9 cellular contexts compared by ENCODE assay signal in the genomic region with DNA sequence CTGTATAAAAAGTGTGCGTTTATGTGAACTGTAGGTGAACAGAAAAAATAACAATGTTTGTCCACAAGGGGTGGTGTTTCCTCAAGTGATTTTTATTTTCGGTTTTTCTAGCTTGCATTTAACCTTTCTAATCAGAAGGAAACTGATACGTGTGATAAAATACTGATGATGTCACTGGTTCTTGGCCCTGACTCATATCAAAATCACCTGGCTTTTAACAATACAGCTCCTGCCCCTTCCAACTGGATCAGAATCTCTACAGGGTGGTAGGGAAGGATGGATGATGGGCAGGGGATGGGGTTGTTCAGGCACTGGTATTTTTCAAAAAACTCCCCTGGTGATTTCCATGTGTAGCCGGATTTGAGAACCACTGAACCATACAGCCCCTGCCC. TPM values are rescaled to one million over a fixed set of nuclear protein-coding genes. Genes with fewer than 3 reads are reported as not detected.
A peak's percentile ranks its signal among the peaks of the same experiment; 100 is the strongest.
DNase-seq lines count a peak whose midpoint lies in the region; ATAC-seq and TF ChIP-seq lines count a peak whose summit lies in the region.
"Had no signal": no experiment of that assay in that cellular context is flagged by ENCODE, and none has a peak within 500 bp of the region (broad histone marks: within the 10 kb centered on the region; RNA-seq: fewer than 3 reads in every experiment).

No MANE protein-coding gene starts in this region.

- H3K27me3 ChIP-seq in heart right ventricle, result no peaks in the 10 kb centered on the region
- no peaks in the 10 kb centered on the region for H3K27me3 ChIP-seq in tibial artery

- no peaks in the 10 kb centered on the region for H3K36me3 ChIP-seq in heart right ventricle
- no peaks in the 10 kb centered on the region for H3K36me3 ChIP-seq in tibial artery

- H3K4me1 ChIP-seq in heart right ventricle, result peaks cover 0 to 20% (median 4%) of the 10 kb centered on the region in 9 donors
- peaks cover 0 to 5% (median 0%) of the 10 kb centered on the region in 4 donors for H3K4me1 ChIP-seq in tibial artery

- TF ChIP-seq CTCF in heart right ventricle (IDR thresholded peaks at IDR 0.05) (peak; percentile 25 to 68 (median 54)), tibial artery (IDR thresholded peaks at IDR 0.05) (peak; percentile 32 to 49)

- H3K4me3 ChIP-seq in heart right ventricle (no peak overlapping the region), tibial artery (no peak overlapping the region)

- 14 to 26% methylated on average over 4 of the region's 4 CpGs for WGBS in heart right ventricle, 2 donors

- H3K9me3 ChIP-seq in heart right ventricle (peaks cover 0 to 10% (median 0%) of the 10 kb centered on the region in 11 donors), tibial artery (no peaks in the 10 kb centered on the region)

- DNase-seq in Right ventricle myocardium superior (no peak), Right ventricle myocardium inferior (ENCODE audit: missing footprints) (no peak), SK-MEL-5 (ENCODE audit: low read depth, low spot score) (peak; percentile 26), heart right ventricle (no peak), tibial artery (no peak), NCI-H1436 (lab: John Stamatoyannopoulos, UW) (no peak), retina (no peak)

- peak; percentile 42 for ATAC-seq in Right ventricle myocardium superior (ENCODE audit: poor library complexity)
- ATAC-seq in Right ventricle myocardium inferior, result no peak
- peak; percentile 50 for ATAC-seq in HG02970 (IDR thresholded peaks at IDR 0.05; ENCODE audit: low FRiP score, unreplicated experiment)
- ATAC-seq in heart right ventricle, result peak; percentile 16 to 57 (median 34)

- intact Hi-C loops in Right ventricle myocardium superior (cut with DNase I) (no loop called here), Right ventricle myocardium inferior (cut with DNase I) (no loop called here), heart right ventricle (cut with DNase I) (loop anchor here in 8 of 10 donors (1.0 to 10.0 kb wide), 5 partner anchors 48 to 92 kb away; no protein-coding TSS in a partner anchor), tibial artery (cut with DNase I; ENCODE audit: low total_unique reads) (no loop called here)

- H3K27ac ChIP-seq in heart right ventricle (no peak overlapping the region), tibial artery (no peak overlapping the region)

- in situ Hi-C loops in SK-MEL-5 (cut with HindIII; ENCODE audit: low pct_unique_long_range_greater_than_20kb, low sequenced_read_pairs), result no loop called here

RNA-seq across cellular contexts. Expression of a gene that starts 10.9 kb away (rescaled TPM):
- total RNA-seq in Right ventricle myocardium superior (0.03 TPM), Right ventricle myocardium inferior (not detected), heart right ventricle (under 1 TPM in 1 of 10 donors, not detected in 9; 0.07 TPM)
- total RNA-seq in SK-MEL-5 (2014; rRNA removed; shearing (Covaris generic)), result not detected in 2 replicates
- not detected in 2 replicates for polyA plus RNA-seq in SK-MEL-5 (2015; cell fraction: cytosol; rRNA removed)
- not detected in 2 replicates for polyA plus RNA-seq in SK-MEL-5 (2015; cell fraction: nucleus; rRNA removed)
- not detected for polyA plus RNA-seq in heart right ventricle
- total RNA-seq: subcutaneous adipose tissue had no signal

RNA-seq across cellular contexts. Expression of a gene that starts 39.7 kb away (rescaled TPM):
- total RNA-seq in Right ventricle myocardium superior (96.6 TPM), Right ventricle myocardium inferior (108 TPM), heart right ventricle (100 to 1,000 TPM in 2 of 10 donors, 10 to 100 TPM in 8; 47.1 to 139 (median 69.9) TPM)
- 157 and 183 TPM in 2 replicates for total RNA-seq in SK-MEL-5 (2014; rRNA removed; shearing (Covaris generic))
- 84.5 and 103 TPM in 2 replicates for polyA plus RNA-seq in SK-MEL-5 (2015; cell fraction: cytosol; rRNA removed)
- 20.0 and 23.6 TPM in 2 replicates for polyA plus RNA-seq in SK-MEL-5 (2015; cell fraction: nucleus; rRNA removed)
- 100 to 1,000 TPM in 1 of 2 donors, 10 to 100 TPM in 1; 53.3 to 111 TPM for polyA plus RNA-seq in heart right ventricle

Comparison
In these comparisons a context has a peak if more than half of its experiments do, and no peak if none do; other contexts are left out.
1. intact Hi-C loops: an anchor here in heart right ventricle (1.0 to 10.0 kb wide); none called in Right ventricle myocardium superior, Right ventricle myocardium inferior and tibial artery.